Comparison of ENCODE assay signal across 8 cellular contexts in the genomic region with DNA sequence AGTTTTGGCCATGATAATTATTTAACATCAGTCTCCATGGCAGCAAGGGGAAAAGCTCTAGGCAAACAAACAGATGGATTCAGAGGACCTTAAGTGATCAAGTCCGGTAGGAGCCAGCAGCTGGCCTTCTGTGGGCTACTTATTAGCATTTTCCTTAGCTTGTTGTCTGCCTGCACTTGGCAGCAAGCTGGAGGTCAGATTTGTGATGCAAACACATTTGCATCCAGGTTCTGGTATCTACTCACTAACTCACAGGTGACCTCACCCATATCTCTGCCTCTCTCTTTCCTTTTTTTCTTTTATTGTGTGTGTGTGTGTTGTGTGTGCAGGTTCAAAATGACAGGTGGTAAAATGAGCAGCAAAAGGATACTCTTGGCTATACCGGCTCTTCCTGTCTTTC. TPM values are rescaled to one million over a fixed set of nuclear protein-coding genes. Genes with fewer than 3 reads are reported as not detected.
DNase-seq lines count a peak whose midpoint lies in the region; ATAC-seq and TF ChIP-seq lines count a peak whose summit lies in the region.

No MANE protein-coding gene starts in this region.

- H3K27me3 ChIP-seq in WERI-Rb-1 (ENCODE audit: insufficient read depth, low read depth, severe bottlenecking): no peaks in the 10 kb centered on the region
- no peaks in the 10 kb centered on the region for H3K27me3 ChIP-seq in stomach

- H3K27ac Mint-ChIP-seq in activated T-helper 17 cell treated with anti-CD3 and anti-CD28 coated beads, Interleukin-2, amount 50 U/mL, for 72 hours: no peak overlapping the region

- intact Hi-C loops in left ventricle myocardium superior (cut with micrococcal nuclease): loop anchor here (2.0 kb wide), 1 partner anchor 65 kb away; no protein-coding TSS in a partner anchor
- intact Hi-C loops in stomach (cut with DNase I; ENCODE audit: low total_unique reads): no loop called here

- H3K36me3 Mint-ChIP-seq in activated T-helper 17 cell treated with anti-CD3 and anti-CD28 coated beads, Interleukin-2, amount 50 U/mL, for 72 hours (ENCODE audit: low read depth): no peaks in the 10 kb centered on the region

- peak overlapping the region; percentile 79 for H3K27ac ChIP-seq in WERI-Rb-1
- peak overlapping the region; percentile 41 to 79 (median 59) for H3K27ac ChIP-seq in stomach

- 12 to 30% (median 21%) methylated on average over 2 of the region's 2 CpGs for WGBS in stomach, 5 donors

- H3K4me1 ChIP-seq in stomach: peaks cover 6 to 18% (median 12%) of the 10 kb centered on the region in 4 donors

- no peaks in the 10 kb centered on the region for H3K9me3 ChIP-seq in WERI-Rb-1 (ENCODE audit: severe bottlenecking)
- H3K9me3 ChIP-seq in stomach: no peaks in the 10 kb centered on the region

- no peaks in the 10 kb centered on the region for H3K36me3 ChIP-seq in WERI-Rb-1
- no peaks in the 10 kb centered on the region for H3K36me3 ChIP-seq in stomach

- no peaks in the 10 kb centered on the region for H3K27me3 Mint-ChIP-seq in activated T-helper 17 cell treated with anti-CD3 and anti-CD28 coated beads, Interleukin-2, amount 50 U/mL, for 72 hours

- peaks cover 3% of the 10 kb centered on the region for H3K9me3 Mint-ChIP-seq in activated T-helper 17 cell treated with anti-CD3 and anti-CD28 coated beads, Interleukin-2, amount 50 U/mL, for 72 hours

- H3K4me3 ChIP-seq in WERI-Rb-1 (ENCODE audit: low read depth, low read length) (peak overlapping the region; percentile 33), stomach (no peak overlapping the region)

- no peak for TF ChIP-seq POLR2A in stomach (IDR thresholded peaks at IDR 0.05)

- ATAC-seq in HG02798 (IDR thresholded peaks at IDR 0.05; ENCODE audit: poor library complexity, unreplicated experiment): peak; percentile 43
- peak; percentile 38 for ATAC-seq in left ventricle myocardium superior
- ATAC-seq in HG02571 (IDR thresholded peaks at IDR 0.05; ENCODE audit: unreplicated experiment): no peak
- ATAC-seq in activated T-helper 17 cell treated with anti-CD3 and anti-CD28 coated beads, Interleukin-2, amount 50 U/mL, for 72 hours (replicated peaks): no peak
- no peak for ATAC-seq in HG03097 (IDR thresholded peaks at IDR 0.05; ENCODE audit: low FRiP score, unreplicated experiment)

- TF ChIP-seq CTCF in WERI-Rb-1 (IDR thresholded peaks at IDR 0.05; ENCODE audit: low read depth, low read length) (no peak), stomach (IDR thresholded peaks at IDR 0.05) (no peak)

- no peak overlapping the region for H3K4me3 Mint-ChIP-seq in activated T-helper 17 cell treated with anti-CD3 and anti-CD28 coated beads, Interleukin-2, amount 50 U/mL, for 72 hours

- no peaks in the 10 kb centered on the region for H3K4me1 Mint-ChIP-seq in activated T-helper 17 cell treated with anti-CD3 and anti-CD28 coated beads, Interleukin-2, amount 50 U/mL, for 72 hours

- DNase-seq in WERI-Rb-1 (peak; percentile 69), left ventricle myocardium superior (no peak), stomach (no peak), AG20443 (ENCODE audit: low spot score) (no peak)

- TF ChIP-seq EP300 in stomach (IDR thresholded peaks at IDR 0.05): no peak

RNA-seq across cellular contexts. Expression of gene ARHGAP42, which starts 32.3 kb away (rescaled TPM):
- total RNA-seq in left ventricle myocardium superior: 5.7 TPM
- total RNA-seq in stomach: 100 to 1,000 TPM in 1 of 5 donors, 10 to 100 TPM in 4; 27.4 to 119 (median 64.5) TPM
- polyA plus RNA-seq in stomach: 10 to 100 TPM in 1 of 3 donors, 1 to 10 TPM in 2; 2.3 to 17.4 (median 7.4) TPM
- not detected for total RNA-seq in activated T-helper 17 cell treated with anti-CD3 and anti-CD28 coated beads, Interleukin-2, amount 50 U/mL, for 72 hours

Comparison
In these comparisons a context has a peak if more than half of its experiments do, and no peak if none do; other contexts are left out.
1. ATAC-seq: peak in HG02798 (single experiment) and left ventricle myocardium superior (single experiment); none in HG02571 (single experiment), activated T-helper 17 cell treated with anti-CD3 and anti-CD28 coated beads, Interleukin-2, amount 50 U/mL, for 72 hours (single experiment) and HG03097 (single experiment).